In the genomic region with DNA sequence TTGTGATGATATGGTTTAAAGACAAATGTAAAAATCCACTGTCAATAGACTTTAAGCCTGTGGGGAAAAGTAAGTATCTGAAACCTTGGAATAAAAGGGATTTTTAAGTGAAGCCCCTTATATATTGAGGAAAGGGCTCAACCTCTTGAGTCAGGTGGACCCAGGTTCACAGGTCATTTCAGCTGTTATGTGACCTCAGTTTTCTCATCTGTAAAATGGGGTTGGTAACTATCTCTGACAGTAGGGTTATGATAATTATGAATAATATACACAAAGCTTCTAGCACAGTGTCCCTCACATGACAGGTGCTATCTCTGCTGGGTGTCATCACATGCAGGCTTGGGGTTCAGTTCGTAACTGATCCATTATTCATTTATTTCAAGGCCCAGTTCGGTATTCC, we compare ENCODE assay signal across 30 cellular contexts.
"Had no signal": no experiment of that assay in that cellular context is flagged by ENCODE, and none has a peak within 500 bp of the region (broad histone marks: within the 10 kb centered on the region; RNA-seq: fewer than 3 reads in every experiment).

No MANE protein-coding gene starts in this region.

- H3K36me3 ChIP-seq: neutrophil, pancreas, uterus had no signal

- H3K27ac ChIP-seq: coronary artery, esophagus squamous epithelium, heart right ventricle, left lung, neutrophil, pancreas, thoracic aorta, tibial nerve, upper lobe of right lung, uterus had no signal

- H3K4me3 Mint-ChIP-seq: mesothelial cell of epicardium; neural crest cell; stimulated activated effector memory CD8-positive, alpha-beta T cell treated with anti-CD3 and anti-CD28 coated beads, Interleukin-12 subunit alpha, Interleukin-12 subunit beta, amount 100 ng/mL, for 72 hours had no signal

- H3K4me2 ChIP-seq: smooth muscle cell had no signal

- H3K36me3 Mint-ChIP-seq: naive B cell had no signal

- H3K9me3 ChIP-seq: esophagus squamous epithelium, heart right ventricle, left lung, mucosa of descending colon, neutrophil, pancreas, thoracic aorta, tibial nerve, upper lobe of right lung, uterus had no signal

- H3K27me3 Mint-ChIP-seq: naive B cell had no signal

- H3K9me3 Mint-ChIP-seq: mesothelial cell of epicardium; naive B cell; neural crest cell; stimulated activated effector memory CD8-positive, alpha-beta T cell treated with anti-CD3 and anti-CD28 coated beads, Interleukin-12 subunit alpha, Interleukin-12 subunit beta, amount 100 ng/mL, for 72 hours had no signal

- H3K4me3 ChIP-seq: coronary artery, esophagus squamous epithelium, heart right ventricle, left lung, mucosa of descending colon, pancreas, smooth muscle cell, thoracic aorta, tibial nerve, upper lobe of right lung, uterus had no signal

- FAIRE-seq: endometrium, islet of Langerhans, pancreas had no signal

- H3K27me3 ChIP-seq: esophagus squamous epithelium, heart right ventricle, left lung, neutrophil, pancreas, tibial nerve, upper lobe of right lung, uterus had no signal

- DNase-seq: dermis blood vessel endothelial cell; effector memory CD4-positive, alpha-beta T cell; erythroblast; esophagus squamous epithelium; glutamatergic neuron; heart right ventricle; hippocampal formation; left cardiac atrium; left lung; mesenchymal stem cell; mucosa of descending colon; naive B cell; pancreas; stimulated activated CD4-positive, alpha-beta T cell treated with anti-CD3 and anti-CD28 coated beads, Interleukin-12 subunit alpha, Interleukin-12 subunit beta, amount 100 ng/mL, for 4 hours; stimulated activated CD4-positive, alpha-beta T cell treated with anti-CD3 and anti-CD28 coated beads, Interleukin-1b, Interleukin-23, amount 100 ng/mL, for 48 hours; stimulated activated CD4-positive, alpha-beta T cell treated with anti-CD3 and anti-CD28 coated beads, Interleukin-4, amount 100 ng/mL, for 24 hours; stimulated activated naive CD4-positive, alpha-beta T cell treated with Interleukin-2 at 50 U/mL for 16 hours; upper lobe of right lung; uterus had no signal

- H3K4me1 ChIP-seq: uterus had no signal

- ATAC-seq: heart right ventricle; left cardiac atrium; left lung; mucosa of descending colon; pancreas; sciatic nerve; stimulated activated effector memory CD8-positive, alpha-beta T cell treated with anti-CD3 and anti-CD28 coated beads, Interleukin-12 subunit alpha, Interleukin-12 subunit beta, amount 100 ng/mL, for 72 hours; upper lobe of right lung had no signal
